1 cellular context compared by ENCODE assay signal in the genomic region with DNA sequence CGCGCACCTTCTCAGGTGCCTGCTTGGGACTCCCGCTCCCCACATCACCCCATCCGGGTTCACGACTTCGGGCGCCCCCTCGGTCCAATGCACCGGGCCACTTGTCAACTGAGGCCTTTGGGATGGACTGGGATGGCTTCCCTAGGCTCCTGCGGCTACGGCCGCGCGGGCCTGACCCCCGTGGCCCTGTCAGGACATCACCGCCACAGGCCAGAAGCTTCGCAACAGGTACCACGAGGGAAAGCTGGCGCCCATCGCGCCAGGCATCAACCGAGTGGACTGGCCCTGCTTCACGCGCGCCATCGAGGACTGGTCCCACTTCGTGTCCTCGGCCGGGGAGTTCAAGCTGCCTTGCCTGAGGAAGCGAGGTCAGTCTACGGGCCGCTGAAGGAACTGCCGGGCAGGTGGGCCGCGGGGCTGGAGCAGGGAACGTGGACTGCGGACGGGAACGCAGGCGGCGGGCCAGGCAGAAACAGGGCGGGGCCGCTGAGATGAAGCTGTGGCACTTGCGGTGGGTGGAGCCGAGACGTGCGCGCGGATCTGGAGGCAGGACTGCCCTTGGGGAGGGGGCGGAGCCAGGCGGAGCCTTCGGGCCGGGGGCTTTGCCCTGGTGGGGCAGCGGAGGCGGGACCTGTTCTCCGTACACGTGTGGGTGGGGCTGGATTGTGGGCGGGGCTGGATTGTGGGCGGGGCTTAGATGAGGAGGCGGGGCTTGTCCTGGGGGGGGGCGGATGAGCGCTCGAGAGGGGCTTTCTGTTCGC.
A peak's percentile ranks its signal among the peaks of the same experiment; 100 is the strongest.
TF ChIP-seq lines count a peak whose summit lies in the region.

No MANE protein-coding gene starts in this region.

TF ChIP-seq in K562, 482 proteins besides CTCF, POLR2A, EP300 and RAD21 (continued from another document):
- TF ChIP-seq, protein P1, sequence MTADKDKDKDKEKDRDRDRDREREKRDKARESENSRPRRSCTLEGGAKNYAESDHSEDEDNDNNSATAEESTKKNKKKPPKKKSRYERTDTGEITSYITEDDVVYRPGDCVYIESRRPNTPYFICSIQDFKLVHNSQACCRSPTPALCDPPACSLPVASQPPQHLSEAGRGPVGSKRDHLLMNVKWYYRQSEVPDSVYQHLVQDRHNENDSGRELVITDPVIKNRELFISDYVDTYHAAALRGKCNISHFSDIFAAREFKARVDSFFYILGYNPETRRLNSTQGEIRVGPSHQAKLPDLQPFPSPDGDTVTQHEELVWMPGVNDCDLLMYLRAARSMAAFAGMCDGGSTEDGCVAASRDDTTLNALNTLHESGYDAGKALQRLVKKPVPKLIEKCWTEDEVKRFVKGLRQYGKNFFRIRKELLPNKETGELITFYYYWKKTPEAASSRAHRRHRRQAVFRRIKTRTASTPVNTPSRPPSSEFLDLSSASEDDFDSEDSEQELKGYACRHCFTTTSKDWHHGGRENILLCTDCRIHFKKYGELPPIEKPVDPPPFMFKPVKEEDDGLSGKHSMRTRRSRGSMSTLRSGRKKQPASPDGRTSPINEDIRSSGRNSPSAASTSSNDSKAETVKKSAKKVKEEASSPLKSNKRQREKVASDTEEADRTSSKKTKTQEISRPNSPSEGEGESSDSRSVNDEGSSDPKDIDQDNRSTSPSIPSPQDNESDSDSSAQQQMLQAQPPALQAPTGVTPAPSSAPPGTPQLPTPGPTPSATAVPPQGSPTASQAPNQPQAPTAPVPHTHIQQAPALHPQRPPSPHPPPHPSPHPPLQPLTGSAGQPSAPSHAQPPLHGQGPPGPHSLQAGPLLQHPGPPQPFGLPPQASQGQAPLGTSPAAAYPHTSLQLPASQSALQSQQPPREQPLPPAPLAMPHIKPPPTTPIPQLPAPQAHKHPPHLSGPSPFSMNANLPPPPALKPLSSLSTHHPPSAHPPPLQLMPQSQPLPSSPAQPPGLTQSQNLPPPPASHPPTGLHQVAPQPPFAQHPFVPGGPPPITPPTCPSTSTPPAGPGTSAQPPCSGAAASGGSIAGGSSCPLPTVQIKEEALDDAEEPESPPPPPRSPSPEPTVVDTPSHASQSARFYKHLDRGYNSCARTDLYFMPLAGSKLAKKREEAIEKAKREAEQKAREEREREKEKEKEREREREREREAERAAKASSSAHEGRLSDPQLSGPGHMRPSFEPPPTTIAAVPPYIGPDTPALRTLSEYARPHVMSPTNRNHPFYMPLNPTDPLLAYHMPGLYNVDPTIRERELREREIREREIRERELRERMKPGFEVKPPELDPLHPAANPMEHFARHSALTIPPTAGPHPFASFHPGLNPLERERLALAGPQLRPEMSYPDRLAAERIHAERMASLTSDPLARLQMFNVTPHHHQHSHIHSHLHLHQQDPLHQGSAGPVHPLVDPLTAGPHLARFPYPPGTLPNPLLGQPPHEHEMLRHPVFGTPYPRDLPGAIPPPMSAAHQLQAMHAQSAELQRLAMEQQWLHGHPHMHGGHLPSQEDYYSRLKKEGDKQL (CRISPR knock-in tag; IDR thresholded peaks at IDR 0.05; ENCODE audit: borderline replicate concordance), result no peak
- TF ChIP-seq NCOA6 (IDR thresholded peaks at IDR 0.05), result no peak
- TF ChIP-seq STAT5B (CRISPR knock-in tag; IDR thresholded peaks at IDR 0.05), result no peak
- TF ChIP-seq, protein P2, sequence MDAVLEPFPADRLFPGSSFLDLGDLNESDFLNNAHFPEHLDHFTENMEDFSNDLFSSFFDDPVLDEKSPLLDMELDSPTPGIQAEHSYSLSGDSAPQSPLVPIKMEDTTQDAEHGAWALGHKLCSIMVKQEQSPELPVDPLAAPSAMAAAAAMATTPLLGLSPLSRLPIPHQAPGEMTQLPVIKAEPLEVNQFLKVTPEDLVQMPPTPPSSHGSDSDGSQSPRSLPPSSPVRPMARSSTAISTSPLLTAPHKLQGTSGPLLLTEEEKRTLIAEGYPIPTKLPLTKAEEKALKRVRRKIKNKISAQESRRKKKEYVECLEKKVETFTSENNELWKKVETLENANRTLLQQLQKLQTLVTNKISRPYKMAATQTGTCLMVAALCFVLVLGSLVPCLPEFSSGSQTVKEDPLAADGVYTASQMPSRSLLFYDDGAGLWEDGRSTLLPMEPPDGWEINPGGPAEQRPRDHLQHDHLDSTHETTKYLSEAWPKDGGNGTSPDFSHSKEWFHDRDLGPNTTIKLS (IDR thresholded peaks at IDR 0.05; ENCODE audit: borderline replicate concordance, low read depth), result 0 out of 2 replicates have a peak, but pooled peaks have one; percentile 33
- TF ChIP-seq SMAD3 (CRISPR knock-in tag; conservative IDR thresholded peaks at IDR 0.05), result no peak
- no peak for TF ChIP-seq TCFL5 (CRISPR knock-in tag; conservative IDR thresholded peaks at IDR 0.05)
- TF ChIP-seq, protein P3, sequence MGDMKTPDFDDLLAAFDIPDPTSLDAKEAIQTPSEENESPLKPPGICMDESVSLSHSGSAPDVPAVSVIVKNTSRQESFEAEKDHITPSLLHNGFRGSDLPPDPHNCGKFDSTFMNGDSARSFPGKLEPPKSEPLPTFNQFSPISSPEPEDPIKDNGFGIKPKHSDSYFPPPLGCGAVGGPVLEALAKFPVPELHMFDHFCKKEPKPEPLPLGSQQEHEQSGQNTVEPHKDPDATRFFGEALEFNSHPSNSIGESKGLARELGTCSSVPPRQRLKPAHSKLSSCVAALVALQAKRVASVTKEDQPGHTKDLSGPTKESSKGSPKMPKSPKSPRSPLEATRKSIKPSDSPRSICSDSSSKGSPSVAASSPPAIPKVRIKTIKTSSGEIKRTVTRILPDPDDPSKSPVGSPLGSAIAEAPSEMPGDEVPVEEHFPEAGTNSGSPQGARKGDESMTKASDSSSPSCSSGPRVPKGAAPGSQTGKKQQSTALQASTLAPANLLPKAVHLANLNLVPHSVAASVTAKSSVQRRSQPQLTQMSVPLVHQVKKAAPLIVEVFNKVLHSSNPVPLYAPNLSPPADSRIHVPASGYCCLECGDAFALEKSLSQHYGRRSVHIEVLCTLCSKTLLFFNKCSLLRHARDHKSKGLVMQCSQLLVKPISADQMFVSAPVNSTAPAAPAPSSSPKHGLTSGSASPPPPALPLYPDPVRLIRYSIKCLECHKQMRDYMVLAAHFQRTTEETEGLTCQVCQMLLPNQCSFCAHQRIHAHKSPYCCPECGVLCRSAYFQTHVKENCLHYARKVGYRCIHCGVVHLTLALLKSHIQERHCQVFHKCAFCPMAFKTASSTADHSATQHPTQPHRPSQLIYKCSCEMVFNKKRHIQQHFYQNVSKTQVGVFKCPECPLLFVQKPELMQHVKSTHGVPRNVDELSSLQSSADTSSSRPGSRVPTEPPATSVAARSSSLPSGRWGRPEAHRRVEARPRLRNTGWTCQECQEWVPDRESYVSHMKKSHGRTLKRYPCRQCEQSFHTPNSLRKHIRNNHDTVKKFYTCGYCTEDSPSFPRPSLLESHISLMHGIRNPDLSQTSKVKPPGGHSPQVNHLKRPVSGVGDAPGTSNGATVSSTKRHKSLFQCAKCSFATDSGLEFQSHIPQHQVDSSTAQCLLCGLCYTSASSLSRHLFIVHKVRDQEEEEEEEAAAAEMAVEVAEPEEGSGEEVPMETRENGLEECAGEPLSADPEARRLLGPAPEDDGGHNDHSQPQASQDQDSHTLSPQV (IDR thresholded peaks at IDR 0.05), result peak; percentile 35; the same call in 1 of the 2 replicates
- TF ChIP-seq NR4A1 (CRISPR knock-in tag; IDR thresholded peaks at IDR 0.05), result no peak
- TF ChIP-seq NR4A1 (tag; IDR thresholded peaks at IDR 0.05), result peak; percentile 53; the same call in 1 of the 2 replicates
- peak; percentile 76 to 81 for TF ChIP-seq NRF1 (conservative IDR thresholded peaks at IDR 0.05 in 1 of 2, IDR thresholded peaks at IDR 0.05 in 1 of 2)
- TF ChIP-seq, protein P4, sequence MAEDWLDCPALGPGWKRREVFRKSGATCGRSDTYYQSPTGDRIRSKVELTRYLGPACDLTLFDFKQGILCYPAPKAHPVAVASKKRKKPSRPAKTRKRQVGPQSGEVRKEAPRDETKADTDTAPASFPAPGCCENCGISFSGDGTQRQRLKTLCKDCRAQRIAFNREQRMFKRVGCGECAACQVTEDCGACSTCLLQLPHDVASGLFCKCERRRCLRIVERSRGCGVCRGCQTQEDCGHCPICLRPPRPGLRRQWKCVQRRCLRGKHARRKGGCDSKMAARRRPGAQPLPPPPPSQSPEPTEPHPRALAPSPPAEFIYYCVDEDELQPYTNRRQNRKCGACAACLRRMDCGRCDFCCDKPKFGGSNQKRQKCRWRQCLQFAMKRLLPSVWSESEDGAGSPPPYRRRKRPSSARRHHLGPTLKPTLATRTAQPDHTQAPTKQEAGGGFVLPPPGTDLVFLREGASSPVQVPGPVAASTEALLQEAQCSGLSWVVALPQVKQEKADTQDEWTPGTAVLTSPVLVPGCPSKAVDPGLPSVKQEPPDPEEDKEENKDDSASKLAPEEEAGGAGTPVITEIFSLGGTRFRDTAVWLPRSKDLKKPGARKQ (CRISPR knock-in tag; IDR thresholded peaks at IDR 0.05), result 0 out of 2 replicates have a peak, but pooled peaks have one; percentile 55
- peak; percentile 47 for TF ChIP-seq TBP (optimal IDR thresholded peaks at IDR 0.05; ENCODE audit: low read depth, low read length)
- TF ChIP-seq MTA3 (IDR thresholded peaks at IDR 0.05; ENCODE audit: borderline replicate concordance), result peak; percentile 60; the same call in 1 of the 2 replicates
- TF ChIP-seq ATF7 (IDR thresholded peaks at IDR 0.05), result 0 out of 2 replicates have a peak, but pooled peaks have one; percentile 20
- TF ChIP-seq, protein P5, sequence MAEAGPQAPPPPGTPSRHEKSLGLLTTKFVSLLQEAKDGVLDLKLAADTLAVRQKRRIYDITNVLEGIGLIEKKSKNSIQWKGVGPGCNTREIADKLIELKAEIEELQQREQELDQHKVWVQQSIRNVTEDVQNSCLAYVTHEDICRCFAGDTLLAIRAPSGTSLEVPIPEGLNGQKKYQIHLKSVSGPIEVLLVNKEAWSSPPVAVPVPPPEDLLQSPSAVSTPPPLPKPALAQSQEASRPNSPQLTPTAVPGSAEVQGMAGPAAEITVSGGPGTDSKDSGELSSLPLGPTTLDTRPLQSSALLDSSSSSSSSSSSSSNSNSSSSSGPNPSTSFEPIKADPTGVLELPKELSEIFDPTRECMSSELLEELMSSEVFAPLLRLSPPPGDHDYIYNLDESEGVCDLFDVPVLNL (CRISPR knock-in tag; IDR thresholded peaks at IDR 0.05; ENCODE audit: low read depth), result peak; percentile 50; the same call in 1 of the 2 replicates
- TF ChIP-seq CBFB (CRISPR knock-in tag; IDR thresholded peaks at IDR 0.05), result 0 out of 2 replicates have a peak, but pooled peaks have one; percentile 59
- TF ChIP-seq SP1 (CRISPR knock-in tag; IDR thresholded peaks at IDR 0.05), result peak; percentile 76
- TF ChIP-seq EGR1 (conservative IDR thresholded peaks at IDR 0.05), result peak; percentile 67
- peak; percentile 79 for TF ChIP-seq POLR2G (IDR thresholded peaks at IDR 0.05; ENCODE audit: low read depth, low read length)
- TF ChIP-seq, protein P6, sequence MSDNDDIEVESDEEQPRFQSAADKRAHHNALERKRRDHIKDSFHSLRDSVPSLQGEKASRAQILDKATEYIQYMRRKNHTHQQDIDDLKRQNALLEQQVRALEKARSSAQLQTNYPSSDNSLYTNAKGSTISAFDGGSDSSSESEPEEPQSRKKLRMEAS (CRISPR knock-in tag; IDR thresholded peaks at IDR 0.05), result peak; percentile 85
- peak; percentile 22 for TF ChIP-seq TAF1 (IDR thresholded peaks at IDR 0.05; ENCODE audit: control insufficient read depth, extremely low read depth, insufficient read depth, low read length, severe bottlenecking)
- TF ChIP-seq, protein P7, sequence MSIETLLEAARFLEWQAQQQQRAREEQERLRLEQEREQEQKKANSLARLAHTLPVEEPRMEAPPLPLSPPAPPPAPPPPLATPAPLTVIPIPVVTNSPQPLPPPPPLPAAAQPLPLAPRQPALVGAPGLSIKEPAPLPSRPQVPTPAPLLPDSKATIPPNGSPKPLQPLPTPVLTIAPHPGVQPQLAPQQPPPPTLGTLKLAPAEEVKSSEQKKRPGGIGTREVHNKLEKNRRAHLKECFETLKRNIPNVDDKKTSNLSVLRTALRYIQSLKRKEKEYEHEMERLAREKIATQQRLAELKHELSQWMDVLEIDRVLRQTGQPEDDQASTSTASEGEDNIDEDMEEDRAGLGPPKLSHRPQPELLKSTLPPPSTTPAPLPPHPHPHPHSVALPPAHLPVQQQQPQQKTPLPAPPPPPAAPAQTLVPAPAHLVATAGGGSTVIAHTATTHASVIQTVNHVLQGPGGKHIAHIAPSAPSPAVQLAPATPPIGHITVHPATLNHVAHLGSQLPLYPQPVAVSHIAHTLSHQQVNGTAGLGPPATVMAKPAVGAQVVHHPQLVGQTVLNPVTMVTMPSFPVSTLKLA (conservative IDR thresholded peaks at IDR 0.05), result peak in 1 of 2 experiments; percentile 46; a peak in 2 of 4 replicates
- peak; percentile 36 to 37; a peak in 1 of 4 replicates for TF ChIP-seq MAZ (CRISPR knock-in tag; conservative IDR thresholded peaks at IDR 0.05 in 1 of 2, IDR thresholded peaks at IDR 0.05 in 1 of 2)
- TF ChIP-seq L3MBTL2 (IDR thresholded peaks at IDR 0.05), result peak; percentile 79
